In genomic region chr11:129382583-129382982, GRCh38 we compare ENCODE assay signal across 8 cellular contexts. TPM values are rescaled to one million over a fixed set of nuclear protein-coding genes. Genes with fewer than 3 reads are reported as not detected.
"Had no signal": no experiment of that assay in that cellular context is flagged by ENCODE, and none has a peak within 500 bp of the region (broad histone marks: within the 10 kb centered on the region; RNA-seq: fewer than 3 reads in every experiment).

No MANE protein-coding gene starts in this region.

- H3K4me2 ChIP-seq: GM23338 had no signal

- ATAC-seq: GM23338, K562 had no signal

- DNase-seq: H9, HCEC 1CT, HFFc6, IMR-90, KG1 had no signal

- H3K4me3 ChIP-seq: GM23338, K562 had no signal

- H3K9me3 Mint-ChIP-seq: GM23338, H9, HFFc6 had no signal

- H2AFZ ChIP-seq: GM23338 had no signal

- H3K4me1 Mint-ChIP-seq: GM23338, H9 had no signal

- H3K27ac Mint-ChIP-seq: GM23338, H9, HFFc6 had no signal

- H3K4me3 Mint-ChIP-seq: GM23338, H9, HFFc6 had no signal

RNA-seq across cellular contexts. Expression of gene BARX2, which starts 6.9 kb away (rescaled TPM):
- total RNA-seq: GM23338, H1, H9, HFFc6, IMR-90, K562 had no signal
- polyA plus RNA-seq: GM23338, H1, IMR-90, K562 had no signal
